Comparison of ENCODE assay signal across 8 cellular contexts in genomic region chr12:103840881-103841689, GRCh38. TPM values are rescaled to one million over a fixed set of nuclear protein-coding genes. Genes with fewer than 3 reads are reported as not detected.
DNase-seq lines count a peak whose midpoint lies in the region; ATAC-seq and TF ChIP-seq lines count a peak whose summit lies in the region.

Gene NT5DC3 (minus strand): TSS chr12:103841234. CDS start chr12:103841156, 78 bp downstream.

- DNase-seq in AG08396 (ENCODE audit: low spot score) (peak; percentile 96), NCI-H345 (lab: John Stamatoyannopoulos, UW) (peak; percentile 87), choroid plexus epithelial cell (ENCODE audit: low read depth) (peak; percentile 85), left colon (peak; percentile 79 to 81)
- DNase-seq in activated CD4-positive, alpha-beta T cell treated with anti-CD3 and anti-CD28 coated beads for 36 hours = peak; percentile 91
- peak; percentile 75 to 81 for DNase-seq in stimulated activated CD4-positive, alpha-beta T cell treated with anti-CD3 and anti-CD28 coated beads, Interleukin-1b, Interleukin-23, amount 100 ng/mL, for 4 hours (ENCODE audit: low read depth in 2 of 2)

- no peaks in the 10 kb centered on the region for H3K27me3 Mint-ChIP-seq in activated CD4-positive, alpha-beta T cell treated with anti-CD3 and anti-CD28 coated beads for 36 hours

- intact Hi-C loops in activated CD4-positive, alpha-beta T cell treated with anti-CD3 and anti-CD28 coated beads for 36 hours (cut with DNase I, micrococcal nuclease) = loop anchor here (1.0 to 5.0 kb wide), 15 partner anchors 84 to 1778 kb away; partner anchors contain the start of genes TDG (in 2 of the 2), C12orf75 (in 1 of the 2), CHST11 (in 1 of the 2) and EID3 (in 1 of the 2)
- intact Hi-C loops in left colon (cut with DNase I, micrococcal nuclease) = no loop called here

- H3K9me3 Mint-ChIP-seq in activated CD4-positive, alpha-beta T cell treated with anti-CD3 and anti-CD28 coated beads for 36 hours (ENCODE audit: low read depth) = no peaks in the 10 kb centered on the region

- peak; percentile 76 for ATAC-seq in GM18873 (IDR thresholded peaks at IDR 0.05; ENCODE audit: low FRiP score, unreplicated experiment)
- ATAC-seq in HG03108 (IDR thresholded peaks at IDR 0.05; ENCODE audit: unreplicated experiment) = peak; percentile 85
- peak; percentile 88 for ATAC-seq in activated CD4-positive, alpha-beta T cell treated with anti-CD3 and anti-CD28 coated beads for 36 hours
- peak; percentile 92 for ATAC-seq in left colon

- H3K4me3 Mint-ChIP-seq in activated CD4-positive, alpha-beta T cell treated with anti-CD3 and anti-CD28 coated beads for 36 hours = peak within 1 kb of the TSS; percentile 77

- peaks cover 22% of the 10 kb centered on the region for H3K4me1 Mint-ChIP-seq in activated CD4-positive, alpha-beta T cell treated with anti-CD3 and anti-CD28 coated beads for 36 hours

- POLR2A ChIA-PET in activated CD4-positive, alpha-beta T cell treated with anti-CD3 and anti-CD28 coated beads for 36 hours (lab: Charles Lee) = interaction anchor here (0.6 to 1.5 kb wide), 3 partner anchors 11 to 297 kb away, joined by 4 to 6 read pairs (median 4); partner anchors contain the start of genes HCFC2 and NFYB

- H3K4me3 ChIP-seq in choroid plexus epithelial cell (ENCODE audit: low read depth, low read length) = peak within 1 kb of the TSS; percentile 78

- CTCF ChIA-PET in activated CD4-positive, alpha-beta T cell treated with anti-CD3 and anti-CD28 coated beads for 36 hours (lab: Charles Lee) = interaction anchor here (0.5 to 0.6 kb wide), 2 partner anchors 9 to 1161 kb away, joined by 3 read pairs; no protein-coding TSS in a partner anchor

- peak within 1 kb of the TSS; percentile 63 for H3K27ac Mint-ChIP-seq in activated CD4-positive, alpha-beta T cell treated with anti-CD3 and anti-CD28 coated beads for 36 hours

- peaks cover 4% of the 10 kb centered on the region for H3K36me3 Mint-ChIP-seq in activated CD4-positive, alpha-beta T cell treated with anti-CD3 and anti-CD28 coated beads for 36 hours (ENCODE audit: low read depth)

- no peak for TF ChIP-seq CTCF in choroid plexus epithelial cell (conservative IDR thresholded peaks at IDR 0.05; ENCODE audit: low read depth, low read length)

RNA-seq across cellular contexts. Expression of gene NT5DC3, which starts in this region (rescaled TPM):
- 1 to 10 TPM; 7.3 to 8.9 TPM for total RNA-seq in activated CD4-positive, alpha-beta T cell treated with anti-CD3 and anti-CD28 coated beads for 36 hours
- total RNA-seq in left colon = 10 to 100 TPM; 14.4 to 24.0 TPM

Comparison
In these comparisons a context has a peak if more than half of its experiments do, and no peak if none do; other contexts are left out.
1. Peak in every context shown above with its lines: DNase-seq, ATAC-seq and H3K4me3 ChIP-seq.
2. intact Hi-C loops: an anchor here in activated CD4-positive, alpha-beta T cell treated with anti-CD3 and anti-CD28 coated beads for 36 hours (1.0 to 5.0 kb wide); none called in left colon.